17 cellular contexts compared by ENCODE assay signal in genomic region chr11:83403990-83404389, GRCh38.
DNase-seq lines count a peak whose midpoint lies in the region; ATAC-seq and TF ChIP-seq lines count a peak whose summit lies in the region.
"Had no signal": no experiment of that assay in that cellular context is flagged by ENCODE, and none has a peak within 500 bp of the region (broad histone marks: within the 10 kb centered on the region; RNA-seq: fewer than 3 reads in every experiment).

No MANE protein-coding gene starts in this region.

- H3K9me3 ChIP-seq in HAP-1 (no peaks in the 10 kb centered on the region), hepatocyte (ENCODE audit: low read depth) (no peaks in the 10 kb centered on the region), neuronal stem cell (replicated peaks in 1 of 2; ENCODE audit: control insufficient read depth in 2 of 2, insufficient read depth in 1 of 2, low read depth in 1 of 2, low read length in 2 of 2) (no peaks in the 10 kb centered on the region)

- H4K91ac ChIP-seq in neuronal stem cell (ENCODE audit: low read depth, low read length, poor library complexity), result no peak overlapping the region

- H3K79me1 ChIP-seq in neuronal stem cell (ENCODE audit: low read depth, low read length), result no peaks in the 10 kb centered on the region

- H2BK15ac ChIP-seq in neuronal stem cell (ENCODE audit: low read length), result no peak overlapping the region

- no peaks in the 10 kb centered on the region for H3K9me2 ChIP-seq in hepatocyte (replicated peaks; ENCODE audit: insufficient read depth)

- H3K4ac ChIP-seq in neuronal stem cell (ENCODE audit: low read length), result no peak overlapping the region

- H3K79me2 ChIP-seq in hepatocyte, result no peaks in the 10 kb centered on the region

- no peaks in the 10 kb centered on the region for H3K9me3 Mint-ChIP-seq in nephron progenitor cell

- H3K4me3 ChIP-seq in HAP-1, result no peak overlapping the region
- H3K4me3 ChIP-seq in hepatocyte, result no peak overlapping the region
- no peak overlapping the region for H3K4me3 ChIP-seq in neuronal stem cell (ENCODE audit: low read length in 2 of 2)
- H3K4me3 ChIP-seq: GM12878 had no signal

- H3K14ac ChIP-seq in neuronal stem cell (ENCODE audit: low read length), result no peak overlapping the region

- no peak for TF ChIP-seq CTCF in hepatocyte (IDR thresholded peaks at IDR 0.05; ENCODE audit: poor library complexity)
- TF ChIP-seq CTCF in nephron progenitor cell (IDR thresholded peaks at IDR 0.05), result no peak

- H3K36me3 ChIP-seq in HAP-1 (replicated peaks), result no peaks in the 10 kb centered on the region
- no peaks in the 10 kb centered on the region for H3K36me3 ChIP-seq in hepatocyte (replicated peaks; ENCODE audit: insufficient read depth, low read depth)
- H3K36me3 ChIP-seq in neuronal stem cell (replicated peaks in 1 of 2; ENCODE audit: control insufficient read depth in 2 of 2, insufficient read depth in 2 of 2, low read length in 2 of 2), result no peaks in the 10 kb centered on the region

- H2AK5ac ChIP-seq in neuronal stem cell (ENCODE audit: low read depth, low read length), result no peak overlapping the region

- H4K8ac ChIP-seq in neuronal stem cell (ENCODE audit: low read depth, low read length), result no peak overlapping the region

- no peak overlapping the region for H3K18ac ChIP-seq in neuronal stem cell (ENCODE audit: low read length)

- H2BK120ac ChIP-seq in neuronal stem cell (ENCODE audit: low read depth, low read length), result no peak overlapping the region

- H2BK12ac ChIP-seq in neuronal stem cell (ENCODE audit: low read length), result no peak overlapping the region

- H3K4me1 Mint-ChIP-seq in nephron progenitor cell, result no peaks in the 10 kb centered on the region
- H3K4me1 Mint-ChIP-seq: CD4-positive, CD25-positive, alpha-beta regulatory T cell had no signal

- no peaks in the 10 kb centered on the region for H4K20me1 ChIP-seq in hepatocyte (ENCODE audit: insufficient read depth, poor library complexity, severe bottlenecking)

- H3K27me3 ChIP-seq in HAP-1 (ENCODE audit: low read depth), result peaks cover 3% of the 10 kb centered on the region; the same call in 1 of the 2 replicates
- H3K27me3 ChIP-seq in hepatocyte, result no peaks in the 10 kb centered on the region
- no peaks in the 10 kb centered on the region for H3K27me3 ChIP-seq in neuronal stem cell (ENCODE audit: control insufficient read depth in 3 of 3, insufficient read depth in 3 of 3, low read depth in 1 of 3, low read length in 3 of 3)

- DNase-seq in HAP-1 (ENCODE audit: low spot score in 2 of 2) (peak; percentile 42 to 59), NCI-H524 (lab: John Stamatoyannopoulos, UW) (peak; percentile 52 to 77), hepatocyte (ENCODE audit: low spot score) (no peak), neuronal stem cell (ENCODE audit: low spot score) (no peak), nephron progenitor cell (no peak)
- DNase-seq: Calu3; CD4-positive, CD25-positive, alpha-beta regulatory T cell; DMS79 treated with DMSO at 0.1 percent for 48 hours; KBM-7; NCI-H1436; NCI-H2029; NCI-H510A; SHP77 treated with DMSO at 0.1 percent for 48 hours; SW 1271 had no signal

- H2BK5ac ChIP-seq in neuronal stem cell (ENCODE audit: low read length), result no peak overlapping the region

- H3K27me3 Mint-ChIP-seq in nephron progenitor cell (ENCODE audit: low read depth, poor library complexity), result peaks cover 10% of the 10 kb centered on the region
- H3K27me3 Mint-ChIP-seq: CD4-positive, CD25-positive, alpha-beta regulatory T cell had no signal

- H2AFZ ChIP-seq in hepatocyte, result no peak overlapping the region
- H2AFZ ChIP-seq in neuronal stem cell (ENCODE audit: low read length), result peak overlapping the region; percentile 66

- no peak overlapping the region for H3K23ac ChIP-seq in neuronal stem cell (ENCODE audit: low read depth, low read length, poor library complexity)

- H3K4me3 Mint-ChIP-seq in nephron progenitor cell, result no peak overlapping the region
- H3K4me3 Mint-ChIP-seq: CD4-positive, CD25-positive, alpha-beta regulatory T cell had no signal

- in situ Hi-C loops in HAP-1 (cut with MboI; ENCODE audit: low sequenced_read_pairs), result no loop called here

- ATAC-seq in HG03571 (IDR thresholded peaks at IDR 0.05; ENCODE audit: unreplicated experiment) (no peak), HG03442 (IDR thresholded peaks at IDR 0.05; ENCODE audit: unreplicated experiment) (no peak)
- ATAC-seq: GM12878 had no signal

- peaks cover 10% of the 10 kb centered on the region for H3K4me1 ChIP-seq in HAP-1
- H3K4me1 ChIP-seq in hepatocyte (ENCODE audit: insufficient read depth), result no peaks in the 10 kb centered on the region
- H3K4me1 ChIP-seq in neuronal stem cell (ENCODE audit: control insufficient read depth in 2 of 2, insufficient read depth in 1 of 2, low read depth in 1 of 2, low read length in 2 of 2), result peaks cover 0 to 2% of the 10 kb centered on the region in 2 donors

- H3K27ac ChIP-seq in hepatocyte, result no peak overlapping the region
- H3K27ac ChIP-seq in neuronal stem cell (replicated peaks; ENCODE audit: low read length), result no peak overlapping the region

- WGBS in hepatocyte (ENCODE audit: low lambda C conversion rate, missing lambda C conversion rate), result 35% methylated on average over 6 of the region's 6 CpGs
- no CpG with 5 or more reads among the region's 6 CpGs for WGBS in neuronal stem cell (ENCODE audit: extremely low coverage in 2 of 2, insufficient read length in 2 of 2, insufficient replicate concordance in 1 of 2), 2 donors

- H3K4me2 ChIP-seq in hepatocyte (peak overlapping the region; percentile 15), neuronal stem cell (ENCODE audit: insufficient read depth, low read length, poor library complexity, severe bottlenecking) (no peak overlapping the region)

- no peak overlapping the region for H3K27ac Mint-ChIP-seq in nephron progenitor cell
- H3K27ac Mint-ChIP-seq: CD4-positive, CD25-positive, alpha-beta regulatory T cell had no signal

- H3K36me3 Mint-ChIP-seq in nephron progenitor cell (ENCODE audit: low read depth), result no peaks in the 10 kb centered on the region
- H3K36me3 Mint-ChIP-seq: CD4-positive, CD25-positive, alpha-beta regulatory T cell had no signal

- H3K9ac ChIP-seq in neuronal stem cell (ENCODE audit: low read depth, low read length, poor library complexity), result no peak overlapping the region

Comparison
In these comparisons a context has a peak if more than half of its experiments do, and no peak if none do; other contexts are left out.
1. DNase-seq: peak in HAP-1 (2 of 2) and NCI-H524 (2 of 2); none in hepatocyte (single experiment), neuronal stem cell (single experiment) and nephron progenitor cell (single experiment).